Comparison of ENCODE assay signal across 8 cellular contexts in genomic region chr13:114161644-114162532, GRCh38. TPM values are rescaled to one million over a fixed set of nuclear protein-coding genes. Genes with fewer than 3 reads are reported as not detected.
DNase-seq lines count a peak whose midpoint lies in the region; ATAC-seq and TF ChIP-seq lines count a peak whose summit lies in the region.

No MANE protein-coding gene starts in this region.

- DNase-seq in AG08395 (ENCODE audit: low spot score) (peak; percentile 59), LHCN-M2 (ENCODE audit: low read depth) (peak; percentile 19), left colon (peak; percentile 80 to 86), upper lobe of left lung (peak in 1 of 2 donors; percentile 81), GOT3 (lab: John Stamatoyannopoulos, UW) (no peak)
- peak; percentile 72 for DNase-seq in activated naive CD4-positive, alpha-beta T cell treated with anti-CD3 and anti-CD28 coated beads for 36 hours

- no peak for TF ChIP-seq EP300 in upper lobe of left lung (IDR thresholded peaks at IDR 0.05)

- peak overlapping the region; percentile 77 for H3K27ac Mint-ChIP-seq in activated naive CD4-positive, alpha-beta T cell treated with anti-CD3 and anti-CD28 coated beads for 36 hours

- H3K27me3 ChIP-seq in upper lobe of left lung = no peaks in the 10 kb centered on the region

- TF ChIP-seq POLR2A in upper lobe of left lung (IDR thresholded peaks at IDR 0.05) = no peak

- no peaks in the 10 kb centered on the region for H3K27me3 Mint-ChIP-seq in activated naive CD4-positive, alpha-beta T cell treated with anti-CD3 and anti-CD28 coated beads for 36 hours (ENCODE audit: low read depth)

- peaks cover 69% of the 10 kb centered on the region for H3K4me1 Mint-ChIP-seq in activated naive CD4-positive, alpha-beta T cell treated with anti-CD3 and anti-CD28 coated beads for 36 hours (ENCODE audit: low read depth)

- H3K9me3 Mint-ChIP-seq in activated naive CD4-positive, alpha-beta T cell treated with anti-CD3 and anti-CD28 coated beads for 36 hours = no peaks in the 10 kb centered on the region

- H3K36me3 Mint-ChIP-seq in activated naive CD4-positive, alpha-beta T cell treated with anti-CD3 and anti-CD28 coated beads for 36 hours (ENCODE audit: low read depth) = no peaks in the 10 kb centered on the region

- CTCF ChIA-PET in activated naive CD4-positive, alpha-beta T cell treated with anti-CD3 and anti-CD28 coated beads for 36 hours (lab: Charles Lee) = interaction anchor here (1.3 to 2.3 kb wide), 6 partner anchors 11 to 64 kb away, joined by 3 to 13 read pairs (median 4); no protein-coding TSS in a partner anchor

- intact Hi-C loops in activated naive CD4-positive, alpha-beta T cell treated with anti-CD3 and anti-CD28 coated beads for 36 hours (cut with micrococcal nuclease) = no loop called here
- intact Hi-C loops in left colon (cut with DNase I, micrococcal nuclease) = no loop called here

- no peaks in the 10 kb centered on the region for H3K36me3 ChIP-seq in upper lobe of left lung

- ATAC-seq in left colon (peak; percentile 98), upper lobe of left lung (ENCODE audit: low FRiP score in 2 of 2) (peak; percentile 54 to 85), HG02981 (IDR thresholded peaks at IDR 0.05; ENCODE audit: unreplicated experiment) (no peak), GM19324 (IDR thresholded peaks at IDR 0.05; ENCODE audit: low FRiP score, unreplicated experiment) (no peak)

- H3K9me3 ChIP-seq in upper lobe of left lung = no peaks in the 10 kb centered on the region

- WGBS in upper lobe of left lung, 2 donors = 13 to 14% methylated on average over 21 to 32 of the region's 32 CpGs

- no peak for TF ChIP-seq CTCF in upper lobe of left lung (IDR thresholded peaks at IDR 0.05)

- peak overlapping the region in 3 of 4 donors; percentile 6 to 30 (median 22) for H3K4me3 ChIP-seq in upper lobe of left lung

- peaks cover 15 to 30% (median 26%) of the 10 kb centered on the region in 4 donors for H3K4me1 ChIP-seq in upper lobe of left lung

- peak overlapping the region in 3 of 4 donors; percentile 28 to 55 (median 33) for H3K27ac ChIP-seq in upper lobe of left lung

- H3K4me3 Mint-ChIP-seq in activated naive CD4-positive, alpha-beta T cell treated with anti-CD3 and anti-CD28 coated beads for 36 hours = peak overlapping the region; percentile 65

RNA-seq across cellular contexts. Expression of gene CFAP97D2, which starts 17.2 kb away (rescaled TPM):
- total RNA-seq in LHCN-M2 (2014; rRNA removed) (not detected in 2 replicates), left colon (not detected), upper lobe of left lung (1 to 10 TPM in 1 of 6 donors, under 1 TPM in 2, not detected in 3; 0.67 to 3.6 (median 0.76) TPM)
- polyA plus RNA-seq in LHCN-M2 (2012) = not detected
- total RNA-seq in activated naive CD4-positive, alpha-beta T cell treated with anti-CD3 and anti-CD28 coated beads for 36 hours = under 1 TPM in 1 of 2 experiments, not detected in 1; 0.17 TPM

RNA-seq across cellular contexts. Expression of gene RASA3, which starts 29.5 kb away (rescaled TPM):
- 58.6 and 60.4 TPM in 2 replicates for total RNA-seq in LHCN-M2 (2014; rRNA removed)
- 33.3 TPM for polyA plus RNA-seq in LHCN-M2 (2012)
- 10 to 100 TPM; 48.3 to 48.8 TPM for total RNA-seq in activated naive CD4-positive, alpha-beta T cell treated with anti-CD3 and anti-CD28 coated beads for 36 hours
- total RNA-seq in left colon = 1 to 10 TPM; 6.5 to 9.0 TPM
- total RNA-seq in upper lobe of left lung = 10 to 100 TPM; 11.4 to 52.4 (median 18.4) TPM

Comparison
In these comparisons a context has a peak if more than half of its experiments do, and no peak if none do; other contexts are left out.
1. ATAC-seq: peak in left colon (single experiment) and upper lobe of left lung (2 of 2); none in HG02981 (single experiment) and GM19324 (single experiment).